ENCODE assay signal across 21 cellular contexts in the genomic region with DNA sequence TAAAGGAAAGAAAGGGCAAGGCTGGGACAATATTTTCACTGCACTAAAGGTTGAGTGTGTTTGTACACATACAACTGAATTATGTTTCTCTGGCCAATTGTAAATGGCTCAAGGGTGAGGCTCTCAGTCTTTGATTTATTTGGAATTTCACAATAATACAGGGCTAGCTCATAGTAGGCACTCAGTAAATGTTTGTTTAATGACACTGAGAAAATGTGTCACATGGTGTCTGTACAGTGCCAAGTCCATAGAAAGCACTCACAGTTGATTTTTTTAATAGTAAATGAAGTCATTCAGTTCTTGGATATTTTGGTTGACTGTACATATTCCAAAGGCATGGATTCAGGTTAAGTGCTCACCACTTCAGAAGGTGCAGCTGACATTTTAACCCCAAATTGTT.
DNase-seq lines count a peak whose midpoint lies in the region; ATAC-seq, FAIRE-seq and TF ChIP-seq lines count a peak whose summit lies in the region.
"Had no signal": no experiment of that assay in that cellular context is flagged by ENCODE, and none has a peak within 500 bp of the region (broad histone marks: within the 10 kb centered on the region; RNA-seq: fewer than 3 reads in every experiment).

No MANE protein-coding gene starts in this region.

- H3K4me3 ChIP-seq in pancreas = no peak overlapping the region
- no peak overlapping the region for H3K4me3 ChIP-seq in endodermal cell (ENCODE audit: low read length)
- H3K4me3 ChIP-seq: BLaER1 treated with 17β-estradiol and CSF1 and Interleukin-3, amounts not matched to agents 10 nM and 100 nM; HAP-1; SJCRH30 had no signal

- H3K4me1 ChIP-seq in pancreas (no peaks in the 10 kb centered on the region), endodermal cell (ENCODE audit: control insufficient read depth, insufficient read depth, low read length) (no peaks in the 10 kb centered on the region)
- H3K4me1 ChIP-seq: BLaER1 treated with 17β-estradiol and CSF1 and Interleukin-3, amounts not matched to agents 10 nM and 100 nM; SJCRH30 had no signal

- H3K9me3 Mint-ChIP-seq in endodermal cell = peaks cover 12% of the 10 kb centered on the region
- H3K9me3 Mint-ChIP-seq: CD8-positive, alpha-beta T cell had no signal

- no peak overlapping the region for H3K4me3 Mint-ChIP-seq in endodermal cell
- H3K4me3 Mint-ChIP-seq: CD8-positive, alpha-beta T cell had no signal

- peak; percentile 3 for DNase-seq in H4 (ENCODE audit: low spot score)
- peak; percentile 1 for DNase-seq in SHP77 treated with DMSO at 0.1 percent for 48 hours (lab: John Stamatoyannopoulos, UW)
- DNase-seq in kidney tubule cell (ENCODE audit: low spot score) = peak; percentile 77
- no peak for DNase-seq in pancreas
- DNase-seq in endodermal cell = no peak
- DNase-seq in globus pallidus (ENCODE audit: low spot score) = no peak
- DNase-seq: CD8-positive, alpha-beta T cell; DMS79 treated with DMSO at 0.1 percent for 48 hours; Kasumi-1; MM.1S; NCI-H1092; NCI-H2081; NCI-H510A; NCI-H748 treated with DMSO at 0.1 percent for 48 hours; NK-92 treated with Interleukin-12 subunit alpha and Interleukin-12 subunit beta, amount 100 ng/mL, for 24 hours; SJCRH30 had no signal

- H3K36me3 ChIP-seq in pancreas (no peaks in the 10 kb centered on the region), endodermal cell (ENCODE audit: control insufficient read depth, insufficient read depth, low read length) (no peaks in the 10 kb centered on the region)
- H3K36me3 ChIP-seq: BLaER1 treated with 17β-estradiol and CSF1 and Interleukin-3, amounts not matched to agents 10 nM and 100 nM; HAP-1; SJCRH30 had no signal

- H3K9me3 ChIP-seq in pancreas = no peaks in the 10 kb centered on the region
- H3K9me3 ChIP-seq in endodermal cell (ENCODE audit: control insufficient read depth, low read length) = no peaks in the 10 kb centered on the region
- H3K9me3 ChIP-seq: BLaER1 treated with 17β-estradiol and CSF1 and Interleukin-3, amounts not matched to agents 10 nM and 100 nM; HAP-1; SJCRH30 had no signal

- ATAC-seq in pancreas = peak in 3 of 4 donors; percentile 53 to 68 (median 57)
- ATAC-seq in GM21515 (IDR thresholded peaks at IDR 0.05; ENCODE audit: unreplicated experiment) = no peak
- ATAC-seq: CD8-positive, alpha-beta T cell had no signal

- TF ChIP-seq CTCF in pancreas (IDR thresholded peaks at IDR 0.05) (no peak), endodermal cell (conservative IDR thresholded peaks at IDR 0.05) (no peak)

- H3K27me3 Mint-ChIP-seq in endodermal cell (ENCODE audit: insufficient read depth) = no peaks in the 10 kb centered on the region

- intact Hi-C loops in pancreas (cut with DNase I) = no loop called here

- H3K27ac Mint-ChIP-seq in endodermal cell = no peak overlapping the region
- H3K27ac Mint-ChIP-seq: CD8-positive, alpha-beta T cell had no signal

- H3K27me3 ChIP-seq in pancreas (peaks cover 0 to 16% (median 2%) of the 10 kb centered on the region in 4 donors), endodermal cell (ENCODE audit: control insufficient read depth, insufficient read depth, low read length, poor library complexity, severe bottlenecking) (no peaks in the 10 kb centered on the region)
- H3K27me3 ChIP-seq: BLaER1 treated with 17β-estradiol and CSF1 and Interleukin-3, amounts not matched to agents 10 nM and 100 nM; SJCRH30 had no signal

- no peak overlapping the region for H3K27ac ChIP-seq in pancreas
- no peak overlapping the region for H3K27ac ChIP-seq in endodermal cell (ENCODE audit: low read depth, low read length)
- H3K27ac ChIP-seq: BLaER1 treated with 17β-estradiol and CSF1 and Interleukin-3, amounts not matched to agents 10 nM and 100 nM; RWPE1; SJCRH30 had no signal

- no peak for FAIRE-seq in pancreas (lab: Jason Lieb, UNC)
- FAIRE-seq: HTR-8/SVneo had no signal

- H3K36me3 Mint-ChIP-seq in endodermal cell (ENCODE audit: low read depth) = no peaks in the 10 kb centered on the region
- H3K36me3 Mint-ChIP-seq: CD8-positive, alpha-beta T cell had no signal

- no peaks in the 10 kb centered on the region for H3K4me1 Mint-ChIP-seq in endodermal cell

- H3K9ac ChIP-seq in endodermal cell (ENCODE audit: extremely low read depth, low read length, poor library complexity, severe bottlenecking) = no peak overlapping the region
- H3K9ac ChIP-seq: BLaER1 treated with 17β-estradiol and CSF1 and Interleukin-3, amounts not matched to agents 10 nM and 100 nM had no signal

Comparison
In these comparisons a context has a peak if more than half of its experiments do, and no peak if none do; other contexts are left out.
1. DNase-seq: peak in H4 (single experiment), SHP77 treated with DMSO at 0.1 percent for 48 hours (single experiment) and kidney tubule cell (single experiment); none in pancreas (0 of 6), endodermal cell (single experiment) and globus pallidus (single experiment).